ENCODE assay signal across 1 cellular context in genomic region chr1:201631037-201631436, GRCh38.
TF ChIP-seq lines count a peak whose summit lies in the region.

No MANE protein-coding gene starts in this region.

TF ChIP-seq in K562, 482 proteins besides CTCF, POLR2A, EP300 and RAD21 (continued from another document):
- TF ChIP-seq CEBPZ (IDR thresholded peaks at IDR 0.05; ENCODE audit: borderline replicate concordance, low read depth, low read length) (no peak), ZSCAN29 (IDR thresholded peaks at IDR 0.05) (no peak), STAG1 (CRISPR knock-in tag; IDR thresholded peaks at IDR 0.05; ENCODE audit: borderline replicate concordance) (no peak), HMGN3 (IDR thresholded peaks at IDR 0.05; ENCODE audit: borderline replicate concordance, extremely low read depth, insufficient read length, low read depth, low read length) (no peak), BRF2 (IDR thresholded peaks at IDR 0.05; ENCODE audit: borderline replicate concordance, insufficient read depth, insufficient read length) (no peak), ZNF197 (CRISPR knock-in tag; IDR thresholded peaks at IDR 0.05; ENCODE audit: low read depth) (no peak), HMG20B (CRISPR knock-in tag; IDR thresholded peaks at IDR 0.05) (no peak)
